1 cellular context compared by ENCODE assay signal in the genomic region with DNA sequence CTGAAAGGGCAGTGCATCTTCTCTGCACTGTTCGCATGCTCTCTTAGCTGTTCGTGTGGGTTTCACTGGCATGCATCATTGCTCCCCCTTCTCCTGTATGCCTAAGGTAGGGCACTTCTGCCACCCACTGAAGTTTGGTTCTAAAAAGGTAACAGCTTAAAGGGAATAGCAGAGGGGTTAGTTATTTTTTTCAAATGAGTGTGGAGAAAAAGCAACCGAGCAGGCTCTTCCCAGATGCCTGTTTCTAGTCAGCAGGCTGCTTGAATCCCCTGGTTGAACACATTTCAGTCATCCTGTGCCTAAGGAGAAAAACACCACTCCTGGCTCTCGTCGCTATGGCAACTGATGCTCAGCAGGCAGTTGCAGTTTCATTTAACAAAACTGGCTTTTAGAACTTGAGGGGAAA.
TF ChIP-seq lines count a peak whose summit lies in the region.

No MANE protein-coding gene starts in this region.

TF ChIP-seq in SK-N-SH treated with all-trans-retinoic acid at 6 μM for 48 hours, 23 proteins besides CTCF, POLR2A, EP300 and RAD21 (continued from another document):
- TF ChIP-seq TSHZ2 (CRISPR knock-in tag; IDR thresholded peaks at IDR 0.05): no peak
- no peak for TF ChIP-seq BACH2 (CRISPR knock-in tag; IDR thresholded peaks at IDR 0.05; ENCODE audit: borderline replicate concordance)
- no peak for TF ChIP-seq ISL1 (CRISPR knock-in tag; IDR thresholded peaks at IDR 0.05)
- no peak for TF ChIP-seq ZNF8 (CRISPR knock-in tag; IDR thresholded peaks at IDR 0.05)
- no peak for TF ChIP-seq POU6F1 (CRISPR knock-in tag; IDR thresholded peaks at IDR 0.05; ENCODE audit: borderline replicate concordance, low read depth)
- TF ChIP-seq ZNF565 (CRISPR knock-in tag; conservative IDR thresholded peaks at IDR 0.05; ENCODE audit: low read depth): no peak
